ENCODE assay signal across 16 cellular contexts in the genomic region with DNA sequence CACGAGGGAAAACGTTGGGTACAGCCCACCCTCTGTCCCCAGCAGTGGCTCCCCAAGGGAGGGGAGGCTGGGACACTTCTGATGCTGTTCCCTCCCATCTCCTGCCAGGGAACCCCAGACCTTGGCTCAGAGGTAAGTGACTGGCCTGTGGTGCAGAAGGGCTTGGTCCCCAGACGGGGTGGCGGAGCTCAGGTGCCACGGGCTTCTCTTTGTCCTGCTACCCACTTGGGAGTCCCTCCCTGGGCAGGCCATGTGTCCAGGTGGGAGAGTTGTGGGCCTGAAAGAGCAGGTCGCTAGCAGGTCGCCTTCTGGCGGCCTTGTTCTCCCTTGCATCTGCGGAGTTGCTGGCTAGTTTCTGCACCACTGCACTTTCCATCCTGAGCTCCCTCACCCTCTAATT. TPM values are rescaled to one million over a fixed set of nuclear protein-coding genes. Genes with fewer than 3 reads are reported as not detected.
DNase-seq lines count a peak whose midpoint lies in the region; FAIRE-seq and TF ChIP-seq lines count a peak whose summit lies in the region.
"Had no signal": no experiment of that assay in that cellular context is flagged by ENCODE, and none has a peak within 500 bp of the region (broad histone marks: within the 10 kb centered on the region; RNA-seq: fewer than 3 reads in every experiment).

No MANE protein-coding gene starts in this region.

- peaks cover 24 to 86% (median 60%) of the 10 kb centered on the region in 4 experiments for H3K36me3 ChIP-seq in H1 (ENCODE audit: control insufficient read depth in 2 of 4, insufficient read depth in 4 of 4, low read length in 3 of 4)

- no peak overlapping the region for H2BK5ac ChIP-seq in H1 (ENCODE audit: low read depth, low read length)

- no peak overlapping the region for H3K4me2 ChIP-seq in H1 (ENCODE audit: insufficient read depth in 1 of 2, low read depth in 2 of 2, low read length in 2 of 2)
- H3K4me2 ChIP-seq: KMS-11 had no signal

- FAIRE-seq in H1 (lab: Jason Lieb, UNC) = no peak
- FAIRE-seq: G401.6 had no signal

- H3K27ac ChIP-seq in H1 (ENCODE audit: low read depth, low read length) = no peak overlapping the region
- H3K27ac ChIP-seq: KMS-11 had no signal

- no peak overlapping the region for H3K4me3 Mint-ChIP-seq in progenitor cell of endocrine pancreas (ENCODE audit: low read depth)
- H3K4me3 Mint-ChIP-seq: HFFc6 had no signal

- no peak overlapping the region for H2BK120ac ChIP-seq in H1 (replicated peaks; ENCODE audit: low read depth, low read length)

- H3K27ac Mint-ChIP-seq in progenitor cell of endocrine pancreas = peak overlapping the region; percentile 73
- H3K27ac Mint-ChIP-seq: HFFc6 had no signal

- H3K4me1 Mint-ChIP-seq in progenitor cell of endocrine pancreas (ENCODE audit: low read depth) = no peaks in the 10 kb centered on the region

- H3K9ac ChIP-seq in H1 (replicated peaks in 1 of 4; ENCODE audit: extremely low read depth in 1 of 4, low read depth in 3 of 4, low read length in 3 of 4) = no peak overlapping the region
- H3K9ac ChIP-seq: KMS-11 had no signal

- POLR2A ChIA-PET in H1 (lab: Charles Lee; ENCODE audit: partially characterized antibody) = interaction anchor here (1.1 to 7.5 kb wide), 11 partner anchors 9 to 102 kb away, joined by 3 to 63 read pairs (median 6); a partner anchor contains a TSS

- TF ChIP-seq CTCF in NB4 (IDR thresholded peaks at IDR 0.05; ENCODE audit: low read depth, low read length) = no peak
- no peak for TF ChIP-seq CTCF in H1 (IDR thresholded peaks at IDR 0.05; ENCODE audit: control extremely low read depth in 1 of 3, insufficient read depth in 1 of 3, low read depth in 1 of 3, low read length in 3 of 3)
- TF ChIP-seq CTCF in progenitor cell of endocrine pancreas (IDR thresholded peaks at IDR 0.05; ENCODE audit: unreplicated experiment) = no peak

- no peak overlapping the region for H4K91ac ChIP-seq in H1 (replicated peaks; ENCODE audit: insufficient read length, low read length)

- H3K14ac ChIP-seq in H1 (ENCODE audit: insufficient read length) = no peak overlapping the region

- no peaks in the 10 kb centered on the region for H3K27me3 Mint-ChIP-seq in progenitor cell of endocrine pancreas

- no peak overlapping the region for H3K56ac ChIP-seq in H1 (replicated peaks; ENCODE audit: insufficient read length, low read depth, low read length)

- DNase-seq in DMS53 (lab: John Stamatoyannopoulos, UW) = peak; percentile 42
- DNase-seq in DMS53 treated with DMSO at 0.1 percent for 48 hours (lab: John Stamatoyannopoulos, UW; ENCODE audit: unreplicated experiment) = no peak
- DNase-seq in NB4 (ENCODE audit: low read depth) = no peak
- no peak for DNase-seq in H1 (ENCODE audit: low read depth in 1 of 2, low spot score in 2 of 2)
- no peak for DNase-seq in progenitor cell of endocrine pancreas (ENCODE audit: low spot score, unreplicated experiment)
- no peak for DNase-seq in OCI-M2 (lab: John Stamatoyannopoulos, UW; ENCODE audit: unreplicated experiment)
- DNase-seq in COR-L47 (lab: John Stamatoyannopoulos, UW) = no peak
- no peak for DNase-seq in middle frontal gyrus (ENCODE audit: extremely low spot score, low spot score)
- DNase-seq: DMS79 treated with DMSO at 0.1 percent for 48 hours, HFFc6, NCI-H1105 treated with DMSO at 0.1 percent for 48 hours, NCI-H187, NCI-H446, SHP77 treated with DMSO at 0.1 percent for 48 hours had no signal

- H2AK5ac ChIP-seq in H1 (ENCODE audit: low read depth, low read length) = no peak overlapping the region

- no peak overlapping the region for H2AFZ ChIP-seq in H1 (ENCODE audit: low read length)

- H3K27me3 ChIP-seq in H1 (replicated peaks in 1 of 4; ENCODE audit: control insufficient read depth in 3 of 4, extremely low read depth in 1 of 4, insufficient read depth in 3 of 4, low read length in 3 of 4) = no peaks in the 10 kb centered on the region

- no peaks in the 10 kb centered on the region for H3K9me3 Mint-ChIP-seq in progenitor cell of endocrine pancreas (ENCODE audit: low read depth)
- H3K9me3 Mint-ChIP-seq: HFFc6 had no signal

- no peak overlapping the region for H3K18ac ChIP-seq in H1 (ENCODE audit: extremely low read depth, low read length)

- H3K9me3 ChIP-seq in H1 (ENCODE audit: insufficient read depth in 2 of 2, low read depth in 1 of 2, low read length in 1 of 2) = no peaks in the 10 kb centered on the region

- H3K79me2 ChIP-seq in H1 (ENCODE audit: control insufficient read depth in 1 of 2, insufficient read depth in 2 of 2, low read length in 2 of 2) = peaks cover 3 to 23% of the 10 kb centered on the region in 2 experiments; a peak in 3 of 4 replicates

- no peak for TF ChIP-seq RAD21 in H1 (IDR thresholded peaks at IDR 0.05 in 1 of 2, conservative IDR thresholded peaks at IDR 0.05 in 1 of 2; ENCODE audit: low read depth in 2 of 2, low read length in 2 of 2)

- H4K8ac ChIP-seq in H1 (ENCODE audit: extremely low read depth, insufficient read depth, low read length) = peak overlapping the region; percentile 10; the same call in 1 of the 2 replicates

- H4K20me1 ChIP-seq in H1 (replicated peaks in 1 of 2; ENCODE audit: control insufficient read depth in 1 of 2, insufficient read depth in 2 of 2, low read length in 2 of 2) = peaks cover 13 to 33% of the 10 kb centered on the region in 2 experiments

- TF ChIP-seq POLR2A in NB4 (IDR thresholded peaks at IDR 0.05; ENCODE audit: extremely low read depth, insufficient read length) = peak; percentile 17
- no peak for TF ChIP-seq POLR2A in H1 (IDR thresholded peaks at IDR 0.05; ENCODE audit: control extremely low read depth in 1 of 2, low read depth in 2 of 2, low read length in 2 of 2)

- H3K79me1 ChIP-seq in H1 (ENCODE audit: low read depth, low read length) = peaks cover 3% of the 10 kb centered on the region

- no peak overlapping the region for H3K4me3 ChIP-seq in NB4 (ENCODE audit: low read depth, low read length)
- no peak overlapping the region for H3K4me3 ChIP-seq in H1 (ENCODE audit: extremely low read depth in 1 of 4, insufficient read depth in 2 of 4, low read depth in 3 of 4, low read length in 4 of 4)

- H3K23me2 ChIP-seq in H1 (ENCODE audit: low read depth, low read length) = no peaks in the 10 kb centered on the region

- no peak for TF ChIP-seq EP300 in H1 (IDR thresholded peaks at IDR 0.05; ENCODE audit: borderline replicate concordance in 1 of 2, low read depth in 2 of 2, low read length in 2 of 2)

- no peaks in the 10 kb centered on the region; a peak in 1 of 7 replicates for H3K4me1 ChIP-seq in H1 (replicated peaks in 1 of 4; ENCODE audit: control insufficient read depth in 3 of 4, insufficient read depth in 4 of 4, low read length in 3 of 4)

- no peak overlapping the region for H2BK20ac ChIP-seq in H1 (ENCODE audit: low read length)

- H2BK15ac ChIP-seq in H1 (ENCODE audit: low read length) = no peak overlapping the region

- CTCF ChIA-PET in H1 (lab: Charles Lee; ENCODE audit: partially characterized antibody) = interaction anchor here (0.7 to 2.1 kb wide), 5 partner anchors 12 to 52 kb away, joined by 3 to 7 read pairs (median 3); no protein-coding TSS in a partner anchor

- H4K5ac ChIP-seq in H1 (ENCODE audit: insufficient read length, low read depth, low read length) = no peak overlapping the region

- no peak overlapping the region for H3K4ac ChIP-seq in H1 (replicated peaks; ENCODE audit: insufficient read length, low read depth, low read length)

- peaks cover 19% of the 10 kb centered on the region for H3K36me3 Mint-ChIP-seq in progenitor cell of endocrine pancreas (ENCODE audit: insufficient read depth)

- 84% methylated on average over 9 of the region's 9 CpGs; no CpG with 5 or more reads in 1 of the 2 experiments for WGBS in H1 (ENCODE audit: extremely low coverage in 1 of 2, insufficient coverage in 1 of 2, insufficient read length in 1 of 2, insufficient replicate concordance in 2 of 2, low coverage in 1 of 2, low lambda C conversion rate in 2 of 2, missing lambda C conversion rate in 1 of 2), 2 experiments

- H2BK12ac ChIP-seq in H1 (ENCODE audit: low read depth, low read length) = no peak overlapping the region

- H3K23ac ChIP-seq in H1 (ENCODE audit: insufficient read length) = no peak overlapping the region

RNA-seq across cellular contexts. Expression of a gene that starts 10.1 kb away (rescaled TPM):
- 506 and 539 TPM in 2 replicates for total RNA-seq in H1 (2021; fragmentation: NEBNext Ultra II Directional; extraction: Animal tissue kit (Norgen Biotek cat#: 25700))
- polyA plus RNA-seq in H1 (2011; rRNA removed) = 2,240 and 4,362 TPM in 2 replicates
- 1,896 TPM for polyA plus RNA-seq in H1 (2011; cell fraction: cytosol; rRNA removed)
- 311 TPM for polyA plus RNA-seq in H1 (2011; cell fraction: nucleus; rRNA removed)
- 1,096 to 1,517 TPM (median 1,385 TPM) in 4 replicates for polyA plus RNA-seq in H1 (2012, experiment 1 of 2)
- polyA plus RNA-seq in H1 (2012, experiment 2 of 2) = 20,372 TPM
- 727 TPM for polyA plus RNA-seq in H1 (2013, experiment 1 of 2)
- 672 TPM for polyA plus RNA-seq in H1 (2013, experiment 2 of 2)
- polyA minus RNA-seq in H1 (2011; rRNA and poly(A)+ RNA removed) = 145 and 164 TPM in 2 replicates
- polyA minus RNA-seq in H1 (2011; cell fraction: cytosol; rRNA and poly(A)+ RNA removed) = 160 TPM
- 92.3 TPM for polyA minus RNA-seq in H1 (2011; cell fraction: nucleus; rRNA and poly(A)+ RNA removed)
- 328 and 330 TPM in 2 replicates for total RNA-seq in progenitor cell of endocrine pancreas

RNA-seq across cellular contexts. Expression of a gene that starts 16.8 kb away (rescaled TPM):
- 9.9 and 11.4 TPM in 2 replicates for total RNA-seq in H1 (2021; fragmentation: NEBNext Ultra II Directional; extraction: Animal tissue kit (Norgen Biotek cat#: 25700))
- polyA plus RNA-seq in H1 (2011; rRNA removed) = 9.4 and 12.5 TPM in 2 replicates
- polyA plus RNA-seq in H1 (2011; cell fraction: cytosol; rRNA removed) = 15.7 TPM
- polyA plus RNA-seq in H1 (2011; cell fraction: nucleus; rRNA removed) = 14.4 TPM
- 11.7 to 15.0 TPM (median 12.4 TPM) in 4 replicates for polyA plus RNA-seq in H1 (2012, experiment 1 of 2)
- 5.3 TPM for polyA plus RNA-seq in H1 (2012, experiment 2 of 2)
- polyA plus RNA-seq in H1 (2013, experiment 1 of 2) = 9.7 TPM
- polyA plus RNA-seq in H1 (2013, experiment 2 of 2) = 9.0 TPM
- polyA minus RNA-seq in H1 (2011; rRNA and poly(A)+ RNA removed) = 8.8 and 11.4 TPM in 2 replicates
- polyA minus RNA-seq in H1 (2011; cell fraction: cytosol; rRNA and poly(A)+ RNA removed) = 10.3 TPM
- polyA minus RNA-seq in H1 (2011; cell fraction: nucleus; rRNA and poly(A)+ RNA removed) = 18.2 TPM
- total RNA-seq in progenitor cell of endocrine pancreas = 26.7 and 27.4 TPM in 2 replicates

RNA-seq across cellular contexts. Expression of a gene that starts 17.1 kb away (rescaled TPM):
- total RNA-seq in H1 (2021; fragmentation: NEBNext Ultra II Directional; extraction: Animal tissue kit (Norgen Biotek cat#: 25700)) = 74.8 and 77.5 TPM in 2 replicates
- 103 and 156 TPM in 2 replicates for polyA plus RNA-seq in H1 (2011; rRNA removed)
- 114 TPM for polyA plus RNA-seq in H1 (2011; cell fraction: cytosol; rRNA removed)
- polyA plus RNA-seq in H1 (2011; cell fraction: nucleus; rRNA removed) = 301 TPM
- polyA plus RNA-seq in H1 (2012, experiment 1 of 2) = 66.8 to 95.4 TPM (median 80.9 TPM) in 4 replicates
- polyA plus RNA-seq in H1 (2012, experiment 2 of 2) = 75.9 TPM
- 46.9 TPM for polyA plus RNA-seq in H1 (2013, experiment 1 of 2)
- 42.5 TPM for polyA plus RNA-seq in H1 (2013, experiment 2 of 2)
- 105 and 116 TPM in 2 replicates for polyA minus RNA-seq in H1 (2011; rRNA and poly(A)+ RNA removed)
- polyA minus RNA-seq in H1 (2011; cell fraction: cytosol; rRNA and poly(A)+ RNA removed) = 59.0 TPM
- polyA minus RNA-seq in H1 (2011; cell fraction: nucleus; rRNA and poly(A)+ RNA removed) = 86.4 TPM
- 77.4 and 86.9 TPM in 2 replicates for total RNA-seq in progenitor cell of endocrine pancreas

RNA-seq across cellular contexts. Expression of a gene that starts 17.3 kb away (rescaled TPM):
- total RNA-seq in H1 (2021; fragmentation: NEBNext Ultra II Directional; extraction: Animal tissue kit (Norgen Biotek cat#: 25700)) = 7.5 and 8.5 TPM in 2 replicates
- 7.6 and 9.6 TPM in 2 replicates for polyA plus RNA-seq in H1 (2011; rRNA removed)
- polyA plus RNA-seq in H1 (2011; cell fraction: cytosol; rRNA removed) = 9.6 TPM
- polyA plus RNA-seq in H1 (2011; cell fraction: nucleus; rRNA removed) = 14.9 TPM
- 8.4 to 9.8 TPM (median 9.2 TPM) in 4 replicates for polyA plus RNA-seq in H1 (2012, experiment 1 of 2)
- 7.8 TPM for polyA plus RNA-seq in H1 (2012, experiment 2 of 2)
- 5.9 TPM for polyA plus RNA-seq in H1 (2013, experiment 1 of 2)
- polyA plus RNA-seq in H1 (2013, experiment 2 of 2) = 5.8 TPM
- polyA minus RNA-seq in H1 (2011; rRNA and poly(A)+ RNA removed) = 7.4 and 7.9 TPM in 2 replicates
- polyA minus RNA-seq in H1 (2011; cell fraction: cytosol; rRNA and poly(A)+ RNA removed) = 8.7 TPM
- 7.7 TPM for polyA minus RNA-seq in H1 (2011; cell fraction: nucleus; rRNA and poly(A)+ RNA removed)
- total RNA-seq in progenitor cell of endocrine pancreas = 12.0 and 16.8 TPM in 2 replicates

RNA-seq across cellular contexts. Expression of a gene that starts 44.2 kb away (rescaled TPM):
- 19.3 and 24.0 TPM in 2 replicates for total RNA-seq in H1 (2021; fragmentation: NEBNext Ultra II Directional; extraction: Animal tissue kit (Norgen Biotek cat#: 25700))
- 6.6 and 7.6 TPM in 2 replicates for polyA plus RNA-seq in H1 (2011; rRNA removed)
- polyA plus RNA-seq in H1 (2011; cell fraction: cytosol; rRNA removed) = 11.1 TPM
- polyA plus RNA-seq in H1 (2011; cell fraction: nucleus; rRNA removed) = 5.8 TPM
- 15.6 to 17.2 TPM (median 15.8 TPM) in 4 replicates for polyA plus RNA-seq in H1 (2012, experiment 1 of 2)
- 7.8 TPM for polyA plus RNA-seq in H1 (2012, experiment 2 of 2)
- polyA plus RNA-seq in H1 (2013, experiment 1 of 2) = 11.4 TPM
- polyA plus RNA-seq in H1 (2013, experiment 2 of 2) = 11.3 TPM
- polyA minus RNA-seq in H1 (2011; rRNA and poly(A)+ RNA removed) = 12.1 and 15.3 TPM in 2 replicates
- polyA minus RNA-seq in H1 (2011; cell fraction: cytosol; rRNA and poly(A)+ RNA removed) = 13.5 TPM
- polyA minus RNA-seq in H1 (2011; cell fraction: nucleus; rRNA and poly(A)+ RNA removed) = 15.7 TPM
- 23.7 and 24.8 TPM in 2 replicates for total RNA-seq in progenitor cell of endocrine pancreas
